ENCODE assay signal across 15 cellular contexts in the genomic region with DNA sequence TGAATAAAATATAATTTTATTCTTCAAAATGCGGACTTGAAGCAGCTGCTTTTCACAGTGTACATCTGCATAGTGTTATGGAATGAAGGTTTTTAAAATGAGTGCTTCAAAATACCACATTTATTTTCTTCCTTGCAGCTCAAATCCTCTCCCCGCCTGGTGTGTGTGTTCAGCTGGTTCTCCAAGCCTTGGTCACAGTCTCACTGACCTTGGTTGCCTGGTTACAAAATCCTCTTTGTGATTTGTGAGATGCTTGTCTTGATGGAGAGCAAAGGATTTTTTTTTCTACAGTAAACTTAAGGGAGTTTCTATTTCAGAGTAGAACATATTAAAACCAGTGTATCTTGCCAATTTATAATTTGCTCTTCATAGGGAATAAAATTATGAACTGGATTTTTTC.
A peak's percentile ranks its signal among the peaks of the same experiment; 100 is the strongest.
DNase-seq lines count a peak whose midpoint lies in the region; ATAC-seq, FAIRE-seq and TF ChIP-seq lines count a peak whose summit lies in the region.
"Had no signal": no experiment of that assay in that cellular context is flagged by ENCODE, and none has a peak within 500 bp of the region (broad histone marks: within the 10 kb centered on the region; RNA-seq: fewer than 3 reads in every experiment).

No MANE protein-coding gene starts in this region.

- DNase-seq in heart left ventricle (peak in 3 of 5 donors; percentile 31 to 44 (median 32)), cardiac septum (ENCODE audit: low spot score) (no peak), WERI-Rb-1 (peak; percentile 73), iris pigment epithelial cell (ENCODE audit: low read depth) (peak; percentile 85), HFFc6 (no peak), HEK293T (ENCODE audit: extremely low spot score) (no peak), GM12891 (ENCODE audit: insufficient read length, low spot score) (no peak)
- no peak for DNase-seq in CD8-positive, alpha-beta memory T cell
- DNase-seq: activated CD4-positive, alpha-beta T cell treated with anti-CD3 and anti-CD28 coated beads for 4 hours; Karpas-422; NCI-H526 had no signal

- no peaks in the 10 kb centered on the region for H3K36me3 ChIP-seq in heart left ventricle
- H3K36me3 ChIP-seq in WERI-Rb-1 = no peaks in the 10 kb centered on the region
- no peaks in the 10 kb centered on the region for H3K36me3 ChIP-seq in CD8-positive, alpha-beta memory T cell (ENCODE audit: insufficient read depth, low read length)
- H3K36me3 ChIP-seq: esophagus muscularis mucosa, neutrophil had no signal

- CTCF ChIA-PET in HEK293T (lab: Yijun Ruan, JAX) = no interaction called here
- CTCF ChIA-PET in CD8-positive, alpha-beta memory T cell (lab: Charles Lee) = no interaction called here

- 71 to 75% (median 73%) methylated on average over 2 of the region's 2 CpGs for WGBS in heart left ventricle, 4 donors

- no peaks in the 10 kb centered on the region for H3K36me3 Mint-ChIP-seq in HFFc6 (ENCODE audit: low read depth)
- H3K36me3 Mint-ChIP-seq in CD8-positive, alpha-beta memory T cell = no peaks in the 10 kb centered on the region

- H3K27ac ChIP-seq in heart left ventricle = peak overlapping the region in 7 of 12 donors; percentile 8 to 37 (median 15)
- no peak overlapping the region for H3K27ac ChIP-seq in WERI-Rb-1
- no peak overlapping the region for H3K27ac ChIP-seq in CD8-positive, alpha-beta memory T cell (ENCODE audit: low read depth, low read length)
- H3K27ac ChIP-seq: neutrophil had no signal

- H3K4me1 ChIP-seq in heart left ventricle = peaks cover 0 to 19% (median 0%) of the 10 kb centered on the region in 12 donors
- no peaks in the 10 kb centered on the region for H3K4me1 ChIP-seq in CD8-positive, alpha-beta memory T cell (ENCODE audit: insufficient read depth, low read length)

- no peak overlapping the region for H3K4me3 Mint-ChIP-seq in HFFc6
- no peak overlapping the region for H3K4me3 Mint-ChIP-seq in CD8-positive, alpha-beta memory T cell
- H3K4me3 Mint-ChIP-seq: activated T-helper 17 cell treated with anti-CD3 and anti-CD28 coated beads, Interleukin-2, amount 50 U/mL, for 72 hours had no signal

- peaks cover 17% of the 10 kb centered on the region for H3K4me1 Mint-ChIP-seq in HFFc6 (ENCODE audit: low read depth)
- no peaks in the 10 kb centered on the region for H3K4me1 Mint-ChIP-seq in CD8-positive, alpha-beta memory T cell
- H3K4me1 Mint-ChIP-seq: activated T-helper 17 cell treated with anti-CD3 and anti-CD28 coated beads, Interleukin-2, amount 50 U/mL, for 72 hours had no signal

- TF ChIP-seq POLR2A in heart left ventricle (IDR thresholded peaks at IDR 0.05) (no peak), GM12891 (IDR thresholded peaks at IDR 0.05; ENCODE audit: low read depth, low read length) (no peak)

- TF ChIP-seq CTCF in heart left ventricle (IDR thresholded peaks at IDR 0.05) (no peak), WERI-Rb-1 (IDR thresholded peaks at IDR 0.05; ENCODE audit: low read depth, low read length) (no peak), HFFc6 (IDR thresholded peaks at IDR 0.05) (no peak)

- H3K27me3 Mint-ChIP-seq in HFFc6 (ENCODE audit: insufficient read depth) = no peaks in the 10 kb centered on the region
- no peaks in the 10 kb centered on the region for H3K27me3 Mint-ChIP-seq in CD8-positive, alpha-beta memory T cell
- H3K27me3 Mint-ChIP-seq: activated T-helper 17 cell treated with anti-CD3 and anti-CD28 coated beads, Interleukin-2, amount 50 U/mL, for 72 hours had no signal

- H3K27me3 ChIP-seq in heart left ventricle (no peaks in the 10 kb centered on the region), WERI-Rb-1 (ENCODE audit: insufficient read depth, low read depth, severe bottlenecking) (no peaks in the 10 kb centered on the region)
- no peaks in the 10 kb centered on the region for H3K27me3 ChIP-seq in CD8-positive, alpha-beta memory T cell (ENCODE audit: insufficient read depth, low read length, poor library complexity, severe bottlenecking)
- H3K27me3 ChIP-seq: esophagus muscularis mucosa, neutrophil had no signal

- no peaks in the 10 kb centered on the region for H3K9me3 Mint-ChIP-seq in HFFc6
- H3K9me3 Mint-ChIP-seq in CD8-positive, alpha-beta memory T cell = peaks cover 0 to 7% (median 2%) of the 10 kb centered on the region in 5 donors
- H3K9me3 Mint-ChIP-seq: activated T-helper 17 cell treated with anti-CD3 and anti-CD28 coated beads, Interleukin-2, amount 50 U/mL, for 72 hours had no signal

- H3K27ac Mint-ChIP-seq in HFFc6 = no peak overlapping the region
- no peak overlapping the region for H3K27ac Mint-ChIP-seq in CD8-positive, alpha-beta memory T cell
- H3K27ac Mint-ChIP-seq: activated T-helper 17 cell treated with anti-CD3 and anti-CD28 coated beads, Interleukin-2, amount 50 U/mL, for 72 hours had no signal

- no peak for FAIRE-seq in GM12891 (lab: Jason Lieb, UNC)
- FAIRE-seq: G401.6 had no signal

- H3K4me3 ChIP-seq in heart left ventricle (no peak overlapping the region), WERI-Rb-1 (ENCODE audit: low read depth, low read length) (no peak overlapping the region)
- no peak overlapping the region for H3K4me3 ChIP-seq in CD8-positive, alpha-beta memory T cell (ENCODE audit: low read length)
- H3K4me3 ChIP-seq: esophagus muscularis mucosa had no signal

- intact Hi-C loops in heart left ventricle (cut with DNase I) (loop anchor here in 5 of 10 donors (5.0 to 10.0 kb wide), 4 partner anchors 122 to 142 kb away; partner anchors contain the start of gene PCDH18 (in 3 of the 5)), cardiac septum (cut with DNase I) (loop anchor here (5.0 kb wide), 1 partner anchor 309 kb away; no protein-coding TSS in a partner anchor)

- POLR2A ChIA-PET in HEK293T (lab: Yijun Ruan, JAX) = no interaction called here
- POLR2A ChIA-PET in CD8-positive, alpha-beta memory T cell (lab: Charles Lee) = no interaction called here

- H3K9me3 ChIP-seq in heart left ventricle (no peaks in the 10 kb centered on the region), WERI-Rb-1 (ENCODE audit: severe bottlenecking) (no peaks in the 10 kb centered on the region)
- H3K9me3 ChIP-seq in CD8-positive, alpha-beta memory T cell (ENCODE audit: low read length) = no peaks in the 10 kb centered on the region
- H3K9me3 ChIP-seq: esophagus muscularis mucosa, neutrophil had no signal

- peak in 3 of 4 donors; percentile 54 to 74 (median 62) for ATAC-seq in heart left ventricle
- ATAC-seq: activated T-helper 17 cell treated with anti-CD3 and anti-CD28 coated beads, Interleukin-2, amount 50 U/mL, for 72 hours had no signal

TF ChIP-seq in HEK293T, 16 proteins besides CTCF, POLR2A, EP300 and RAD21:
- TF ChIP-seq FOXA1 (IDR thresholded peaks at IDR 0.05) = no peak
- TF ChIP-seq FOXK2 (IDR thresholded peaks at IDR 0.05) = no peak
- TF ChIP-seq CTBP1 (IDR thresholded peaks at IDR 0.05; ENCODE audit: borderline replicate concordance) = no peak
- TF ChIP-seq LEF1 (IDR thresholded peaks at IDR 0.05; ENCODE audit: borderline replicate concordance) = no peak
- no peak for TF ChIP-seq ZNF384 (IDR thresholded peaks at IDR 0.05)
- no peak for TF ChIP-seq PKNOX1 (IDR thresholded peaks at IDR 0.05)
- no peak for TF ChIP-seq TARDBP (IDR thresholded peaks at IDR 0.05)
- no peak for TF ChIP-seq NFRKB (IDR thresholded peaks at IDR 0.05)
- no peak for TF ChIP-seq SP1 (IDR thresholded peaks at IDR 0.05)
- TF ChIP-seq BHLHE40 (IDR thresholded peaks at IDR 0.05; ENCODE audit: borderline replicate concordance) = no peak
- TF ChIP-seq HDGF (IDR thresholded peaks at IDR 0.05; ENCODE audit: borderline replicate concordance) = no peak
- TF ChIP-seq ELF4 (IDR thresholded peaks at IDR 0.05) = no peak
- no peak for TF ChIP-seq FOXM1 (IDR thresholded peaks at IDR 0.05; ENCODE audit: borderline replicate concordance)
- no peak for TF ChIP-seq SUZ12 (IDR thresholded peaks at IDR 0.05)
- no peak for TF ChIP-seq L3MBTL2 (conservative IDR thresholded peaks at IDR 0.05)

TF ChIP-seq in GM12891, 5 proteins besides CTCF, POLR2A, EP300 and RAD21:
- TF ChIP-seq POLR2AphosphoS5 (IDR thresholded peaks at IDR 0.05; ENCODE audit: low read depth, low read length) (no peak), SPI1 (IDR thresholded peaks at IDR 0.05; ENCODE audit: low read depth, low read length) (no peak), POU2F2 (IDR thresholded peaks at IDR 0.05; ENCODE audit: low read depth, low read length) (no peak), TAF1 (IDR thresholded peaks at IDR 0.05; ENCODE audit: low read depth, low read length) (no peak), PAX5 (IDR thresholded peaks at IDR 0.05; ENCODE audit: insufficient read depth, low read length, severe bottlenecking) (no peak)

Comparison
In these comparisons a context has a peak if more than half of its experiments do, and no peak if none do; other contexts are left out.
1. DNase-seq: peak in heart left ventricle (3 of 5), WERI-Rb-1 (single experiment) and iris pigment epithelial cell (single experiment); none in cardiac septum (single experiment), HFFc6 (single experiment), HEK293T (single experiment), GM12891 (single experiment) and CD8-positive, alpha-beta memory T cell (0 of 5).
2. H3K27ac ChIP-seq: peak in heart left ventricle (7 of 12); none in WERI-Rb-1 (single experiment) and CD8-positive, alpha-beta memory T cell (single experiment).